In the genomic region with DNA sequence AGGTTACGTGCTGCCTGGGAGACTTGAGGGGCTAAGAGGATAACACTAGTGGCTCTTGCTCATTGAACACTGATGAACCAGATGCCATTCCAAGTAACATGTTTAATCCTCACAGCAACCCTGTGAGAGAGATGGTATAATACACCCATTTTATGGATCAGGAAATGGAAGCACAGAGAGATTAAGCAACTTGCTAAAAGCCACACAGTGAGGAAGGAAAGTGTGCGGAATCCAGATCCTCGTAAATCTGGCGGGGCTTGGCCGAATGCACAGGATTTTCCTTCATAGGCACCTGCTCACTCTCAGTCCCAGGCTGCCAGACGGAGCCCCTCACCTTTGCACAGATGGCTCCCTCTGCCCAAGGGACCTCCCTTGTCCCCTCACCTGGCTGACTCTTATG, we compare ENCODE assay signal across 1 cellular context.
TF ChIP-seq lines count a peak whose summit lies in the region.

No MANE protein-coding gene starts in this region.

TF ChIP-seq in K562, 482 proteins besides CTCF, POLR2A, EP300 and RAD21:
- TF ChIP-seq THRB (CRISPR knock-in tag; conservative IDR thresholded peaks at IDR 0.05) (no peak), ZNF143 (CRISPR knock-in tag; IDR thresholded peaks at IDR 0.05) (0 out of 2 replicates have a peak, but pooled peaks have one; percentile 15), FOSL1 (tag; conservative IDR thresholded peaks at IDR 0.05) (no peak), BCOR (IDR thresholded peaks at IDR 0.05) (peak; percentile 77), KDM1A (IDR thresholded peaks at IDR 0.05) (peak in 1 of 2 experiments; percentile 52; a peak in 1 of 4 replicates), ZBTB9 (CRISPR knock-in tag; IDR thresholded peaks at IDR 0.05) (no peak), NFXL1 (CRISPR knock-in tag; IDR thresholded peaks at IDR 0.05) (no peak), RBM25 (IDR thresholded peaks at IDR 0.05; ENCODE audit: low read depth, low read length, severe bottlenecking) (peak; percentile 92), ZFP36 (IDR thresholded peaks at IDR 0.05; ENCODE audit: low read depth, low read length, partially characterized antibody) (peak; percentile 71)
- TF ChIP-seq, protein P1, sequence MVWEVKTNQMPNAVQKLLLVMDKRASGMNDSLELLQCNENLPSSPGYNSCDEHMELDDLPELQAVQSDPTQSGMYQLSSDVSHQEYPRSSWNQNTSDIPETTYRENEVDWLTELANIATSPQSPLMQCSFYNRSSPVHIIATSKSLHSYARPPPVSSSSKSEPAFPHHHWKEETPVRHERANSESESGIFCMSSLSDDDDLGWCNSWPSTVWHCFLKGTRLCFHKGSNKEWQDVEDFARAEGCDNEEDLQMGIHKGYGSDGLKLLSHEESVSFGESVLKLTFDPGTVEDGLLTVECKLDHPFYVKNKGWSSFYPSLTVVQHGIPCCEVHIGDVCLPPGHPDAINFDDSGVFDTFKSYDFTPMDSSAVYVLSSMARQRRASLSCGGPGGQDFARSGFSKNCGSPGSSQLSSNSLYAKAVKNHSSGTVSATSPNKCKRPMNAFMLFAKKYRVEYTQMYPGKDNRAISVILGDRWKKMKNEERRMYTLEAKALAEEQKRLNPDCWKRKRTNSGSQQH (CRISPR knock-in tag; IDR thresholded peaks at IDR 0.05), result no peak
- TF ChIP-seq, protein P2, sequence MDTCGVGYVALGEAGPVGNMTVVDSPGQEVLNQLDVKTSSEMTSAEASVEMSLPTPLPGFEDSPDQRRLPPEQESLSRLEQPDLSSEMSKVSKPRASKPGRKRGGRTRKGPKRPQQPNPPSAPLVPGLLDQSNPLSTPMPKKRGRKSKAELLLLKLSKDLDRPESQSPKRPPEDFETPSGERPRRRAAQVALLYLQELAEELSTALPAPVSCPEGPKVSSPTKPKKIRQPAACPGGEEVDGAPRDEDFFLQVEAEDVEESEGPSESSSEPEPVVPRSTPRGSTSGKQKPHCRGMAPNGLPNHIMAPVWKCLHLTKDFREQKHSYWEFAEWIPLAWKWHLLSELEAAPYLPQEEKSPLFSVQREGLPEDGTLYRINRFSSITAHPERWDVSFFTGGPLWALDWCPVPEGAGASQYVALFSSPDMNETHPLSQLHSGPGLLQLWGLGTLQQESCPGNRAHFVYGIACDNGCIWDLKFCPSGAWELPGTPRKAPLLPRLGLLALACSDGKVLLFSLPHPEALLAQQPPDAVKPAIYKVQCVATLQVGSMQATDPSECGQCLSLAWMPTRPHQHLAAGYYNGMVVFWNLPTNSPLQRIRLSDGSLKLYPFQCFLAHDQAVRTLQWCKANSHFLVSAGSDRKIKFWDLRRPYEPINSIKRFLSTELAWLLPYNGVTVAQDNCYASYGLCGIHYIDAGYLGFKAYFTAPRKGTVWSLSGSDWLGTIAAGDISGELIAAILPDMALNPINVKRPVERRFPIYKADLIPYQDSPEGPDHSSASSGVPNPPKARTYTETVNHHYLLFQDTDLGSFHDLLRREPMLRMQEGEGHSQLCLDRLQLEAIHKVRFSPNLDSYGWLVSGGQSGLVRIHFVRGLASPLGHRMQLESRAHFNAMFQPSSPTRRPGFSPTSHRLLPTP (IDR thresholded peaks at IDR 0.05; ENCODE audit: borderline replicate concordance, extremely low read depth, insufficient read length), result no peak
- TF ChIP-seq, protein P3, sequence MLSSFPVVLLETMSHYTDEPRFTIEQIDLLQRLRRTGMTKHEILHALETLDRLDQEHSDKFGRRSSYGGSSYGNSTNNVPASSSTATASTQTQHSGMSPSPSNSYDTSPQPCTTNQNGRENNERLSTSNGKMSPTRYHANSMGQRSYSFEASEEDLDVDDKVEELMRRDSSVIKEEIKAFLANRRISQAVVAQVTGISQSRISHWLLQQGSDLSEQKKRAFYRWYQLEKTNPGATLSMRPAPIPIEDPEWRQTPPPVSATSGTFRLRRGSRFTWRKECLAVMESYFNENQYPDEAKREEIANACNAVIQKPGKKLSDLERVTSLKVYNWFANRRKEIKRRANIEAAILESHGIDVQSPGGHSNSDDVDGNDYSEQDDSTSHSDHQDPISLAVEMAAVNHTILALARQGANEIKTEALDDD (IDR thresholded peaks at IDR 0.05), result no peak
